Comparison of ENCODE assay signal across 25 cellular contexts in genomic region chr1:224521904-224522734, GRCh38.
DNase-seq lines count a peak whose midpoint lies in the region; ATAC-seq and TF ChIP-seq lines count a peak whose summit lies in the region.
"Had no signal": no experiment of that assay in that cellular context is flagged by ENCODE, and none has a peak within 500 bp of the region (broad histone marks: within the 10 kb centered on the region; RNA-seq: fewer than 3 reads in every experiment).

No MANE protein-coding gene starts in this region.

- ATAC-seq in Panc1: no peak
- ATAC-seq: CD8-positive, alpha-beta T cell; left ventricle myocardium superior; pancreas; upper lobe of right lung had no signal

- H3K27me3 Mint-ChIP-seq in MCF 10A (ENCODE audit: insufficient read depth, unreplicated experiment) (no peaks in the 10 kb centered on the region), endothelial cell (ENCODE audit: unreplicated experiment) (peaks cover 3% of the 10 kb centered on the region), progenitor cell of endocrine pancreas (peaks cover 2% of the 10 kb centered on the region), glutamatergic neuron (ENCODE audit: unreplicated experiment) (no peaks in the 10 kb centered on the region)
- H3K27me3 Mint-ChIP-seq: activated CD4-positive, alpha-beta T cell treated with anti-CD3 and anti-CD28 coated beads, Interleukin-2, amount 10 ng/mL, durations not matched to agents 7 days and 5 days had no signal

- intact Hi-C loops in MCF 10A (cut with micrococcal nuclease): no loop called here
- intact Hi-C loops in breast epithelium (cut with DNase I; ENCODE audit: low total_unique reads): no loop called here
- intact Hi-C loops in Panc1 (cut with micrococcal nuclease; ENCODE audit: unreplicated experiment): no loop called here
- intact Hi-C loops in cardiac septum (cut with DNase I): no loop called here

- H3K4me1 ChIP-seq in breast epithelium: no peaks in the 10 kb centered on the region
- no peaks in the 10 kb centered on the region for H3K4me1 ChIP-seq in Panc1 (ENCODE audit: control insufficient read depth, insufficient read depth, low read length)
- H3K4me1 ChIP-seq: colonic mucosa, pancreas, stomach, upper lobe of right lung had no signal

- no peaks in the 10 kb centered on the region for H3K36me3 Mint-ChIP-seq in MCF 10A (ENCODE audit: insufficient read depth, unreplicated experiment)
- H3K36me3 Mint-ChIP-seq in endothelial cell (ENCODE audit: low read depth, unreplicated experiment): no peaks in the 10 kb centered on the region
- no peaks in the 10 kb centered on the region for H3K36me3 Mint-ChIP-seq in progenitor cell of endocrine pancreas (ENCODE audit: insufficient read depth)
- peaks cover 4% of the 10 kb centered on the region for H3K36me3 Mint-ChIP-seq in glutamatergic neuron (ENCODE audit: unreplicated experiment)
- H3K36me3 Mint-ChIP-seq: CD8-positive, alpha-beta T cell had no signal

- DNase-seq in MCF 10A (ENCODE audit: unreplicated experiment) (no peak), breast epithelium (ENCODE audit: low spot score in 2 of 2) (no peak), Panc1 (ENCODE audit: low read depth, low spot score) (no peak), endothelial cell (ENCODE audit: low spot score) (no peak), progenitor cell of endocrine pancreas (ENCODE audit: low spot score, unreplicated experiment) (no peak), glutamatergic neuron (no peak), NCI-H1694 (lab: John Stamatoyannopoulos, UW) (no peak), cardiac septum (ENCODE audit: low spot score) (no peak)
- DNase-seq: ACHN; activated CD4-positive, alpha-beta T cell treated with anti-CD3 and anti-CD28 coated beads, Interleukin-2, amount 10 ng/mL, durations not matched to agents 7 days and 5 days; activated CD8-positive, alpha-beta memory T cell treated with anti-CD3 and anti-CD28 coated beads, Interleukin-2, amount 50 U/mL, for 48 hours; activated gamma-delta T cell; amygdala; CD8-positive, alpha-beta T cell; colonic mucosa; KBM-7; left ventricle myocardium superior; NCI-H1048; NCI-H2171 treated with DMSO at 0.1 percent for 48 hours; pancreas; stomach; SW 1271; upper lobe of right lung had no signal

- CTCF ChIA-PET in MCF 10A (lab: Yijun Ruan, JAX): interaction anchor here (0.6 to 5.9 kb wide), 8 partner anchors 8 to 401 kb away, joined by 3 to 105 read pairs (median 4); no protein-coding TSS in a partner anchor
- CTCF ChIA-PET in Panc1 (lab: Charles Lee): no interaction called here

- in situ Hi-C loops in Panc1 (cut with HindIII; ENCODE audit: low pct_unique_long_range_greater_than_20kb, low sequenced_read_pairs): no loop called here

- H3K4me3 Mint-ChIP-seq in MCF 10A (ENCODE audit: unreplicated experiment) (no peak overlapping the region), endothelial cell (ENCODE audit: unreplicated experiment) (no peak overlapping the region), progenitor cell of endocrine pancreas (ENCODE audit: low read depth) (no peak overlapping the region), glutamatergic neuron (ENCODE audit: unreplicated experiment) (no peak overlapping the region)
- H3K4me3 Mint-ChIP-seq: activated CD4-positive, alpha-beta T cell treated with anti-CD3 and anti-CD28 coated beads, Interleukin-2, amount 10 ng/mL, durations not matched to agents 7 days and 5 days; CD8-positive, alpha-beta T cell had no signal

- no peak overlapping the region for H3K4me3 ChIP-seq in breast epithelium
- H3K4me3 ChIP-seq in Panc1 (ENCODE audit: low read depth in 2 of 2, low read length in 2 of 2): no peak overlapping the region
- H3K4me3 ChIP-seq: colonic mucosa, HAP-1, pancreas, stomach, upper lobe of right lung had no signal

- no peaks in the 10 kb centered on the region for H3K27me3 ChIP-seq in breast epithelium
- H3K27me3 ChIP-seq in Panc1 (ENCODE audit: control insufficient read depth, insufficient read depth, low read length): no peaks in the 10 kb centered on the region
- H3K27me3 ChIP-seq: colonic mucosa, pancreas, stomach, upper lobe of right lung had no signal

- H3K9me3 ChIP-seq in breast epithelium (no peaks in the 10 kb centered on the region), Panc1 (ENCODE audit: control insufficient read depth, insufficient read depth, low read depth, low read length) (no peaks in the 10 kb centered on the region)
- H3K9me3 ChIP-seq: colonic mucosa, HAP-1, pancreas, upper lobe of right lung had no signal

- no peak for TF ChIP-seq POLR2A in breast epithelium (IDR thresholded peaks at IDR 0.05)

- POLR2A ChIA-PET in MCF 10A (lab: Yijun Ruan, JAX): interaction anchor here (0.7 to 1.2 kb wide), 3 partner anchors 17 to 352 kb away, joined by 3 to 4 read pairs (median 4); no protein-coding TSS in a partner anchor
- POLR2A ChIA-PET in Panc1 (lab: Charles Lee): no interaction called here

- H3K36me3 ChIP-seq in breast epithelium (no peaks in the 10 kb centered on the region), Panc1 (ENCODE audit: control insufficient read depth, insufficient read depth, low read length) (no peaks in the 10 kb centered on the region)
- H3K36me3 ChIP-seq: colonic mucosa, HAP-1, pancreas, stomach, upper lobe of right lung had no signal

- H3K4me1 Mint-ChIP-seq in MCF 10A (ENCODE audit: insufficient read depth, unreplicated experiment) (peaks cover 8% of the 10 kb centered on the region), endothelial cell (ENCODE audit: unreplicated experiment) (peaks cover 7% of the 10 kb centered on the region), progenitor cell of endocrine pancreas (ENCODE audit: low read depth) (peaks cover 4% of the 10 kb centered on the region), glutamatergic neuron (ENCODE audit: low read depth, unreplicated experiment) (peaks cover 10% of the 10 kb centered on the region)
- H3K4me1 Mint-ChIP-seq: activated CD4-positive, alpha-beta T cell treated with anti-CD3 and anti-CD28 coated beads, Interleukin-2, amount 10 ng/mL, durations not matched to agents 7 days and 5 days had no signal

- BruUV-seq in MCF 10A (replicated peaks; lab: Mats Ljungman, UMichigan) (no TSS peak), Panc1 (replicated peaks; lab: Mats Ljungman, UMichigan) (no TSS peak)

- no peak overlapping the region for H3K27ac ChIP-seq in breast epithelium
- no peak overlapping the region for H3K27ac ChIP-seq in Panc1 (ENCODE audit: low read length)
- H3K27ac ChIP-seq: colonic mucosa, epithelial cell of prostate, pancreas, stomach, upper lobe of right lung had no signal

- peak; percentile 7 for TF ChIP-seq CTCF in MCF 10A (IDR thresholded peaks at IDR 0.05; ENCODE audit: unreplicated experiment)
- no peak for TF ChIP-seq CTCF in breast epithelium (IDR thresholded peaks at IDR 0.05)
- peak; percentile 16; the same call in 1 of the 2 replicates for TF ChIP-seq CTCF in Panc1 (IDR thresholded peaks at IDR 0.05)
- peak; percentile 42 for TF ChIP-seq CTCF in endothelial cell (IDR thresholded peaks at IDR 0.05; ENCODE audit: unreplicated experiment)
- peak; percentile 29 for TF ChIP-seq CTCF in progenitor cell of endocrine pancreas (IDR thresholded peaks at IDR 0.05; ENCODE audit: unreplicated experiment)
- TF ChIP-seq CTCF in glutamatergic neuron (IDR thresholded peaks at IDR 0.05; ENCODE audit: partially characterized antibody, unreplicated experiment): no peak

- H3K9me3 Mint-ChIP-seq in MCF 10A (ENCODE audit: unreplicated experiment): no peaks in the 10 kb centered on the region
- H3K9me3 Mint-ChIP-seq in endothelial cell (ENCODE audit: unreplicated experiment): no peaks in the 10 kb centered on the region
- no peaks in the 10 kb centered on the region for H3K9me3 Mint-ChIP-seq in progenitor cell of endocrine pancreas (ENCODE audit: low read depth)
- H3K9me3 Mint-ChIP-seq in glutamatergic neuron (ENCODE audit: unreplicated experiment): peaks cover 2% of the 10 kb centered on the region
- H3K9me3 Mint-ChIP-seq: activated CD4-positive, alpha-beta T cell treated with anti-CD3 and anti-CD28 coated beads, Interleukin-2, amount 10 ng/mL, durations not matched to agents 7 days and 5 days; CD8-positive, alpha-beta T cell had no signal

- H3K27ac Mint-ChIP-seq in MCF 10A (ENCODE audit: low read depth, unreplicated experiment) (no peak overlapping the region), endothelial cell (ENCODE audit: unreplicated experiment) (no peak overlapping the region), progenitor cell of endocrine pancreas (no peak overlapping the region), glutamatergic neuron (ENCODE audit: unreplicated experiment) (no peak overlapping the region)
- H3K27ac Mint-ChIP-seq: activated CD4-positive, alpha-beta T cell treated with anti-CD3 and anti-CD28 coated beads, Interleukin-2, amount 10 ng/mL, durations not matched to agents 7 days and 5 days; CD8-positive, alpha-beta T cell had no signal

Comparison
In these comparisons a context has a peak if more than half of its experiments do, and no peak if none do; other contexts are left out.
1. CTCF ChIP-seq: peak in MCF 10A (single experiment), Panc1 (single experiment), endothelial cell (single experiment) and progenitor cell of endocrine pancreas (single experiment); none in breast epithelium (0 of 3) and glutamatergic neuron (single experiment).